Comparison of ENCODE assay signal across 13 cellular contexts in the genomic region with DNA sequence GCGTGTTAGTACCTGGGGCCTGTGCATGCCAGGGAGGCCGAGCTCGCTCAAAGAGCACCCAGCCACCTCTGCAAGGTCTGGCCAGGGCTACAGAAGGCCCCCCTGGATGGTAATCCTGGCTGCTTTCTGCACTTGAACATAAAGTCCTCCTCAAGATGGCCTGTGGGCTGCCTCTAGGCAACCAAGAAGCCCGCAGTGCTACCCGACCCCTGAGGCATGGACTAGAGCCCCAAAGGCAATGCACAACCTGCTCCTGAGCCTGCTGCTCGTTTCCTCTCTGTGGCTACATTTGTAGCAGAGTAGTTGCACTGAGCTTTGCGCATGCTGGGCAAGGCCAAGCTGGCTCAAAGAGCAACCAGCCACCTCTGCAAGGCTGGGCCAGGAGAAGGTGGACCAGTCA. TPM values are rescaled to one million over a fixed set of nuclear protein-coding genes. Genes with fewer than 3 reads are reported as not detected.
"Had no signal": no experiment of that assay in that cellular context is flagged by ENCODE, and none has a peak within 500 bp of the region (broad histone marks: within the 10 kb centered on the region; RNA-seq: fewer than 3 reads in every experiment).

No MANE protein-coding gene starts in this region.

RNA-seq across cellular contexts. Expression of a gene that starts 47.8 kb away (rescaled TPM):
- total RNA-seq: stomach, subcutaneous adipose tissue, suprapubic skin, temporal lobe, thoracic aorta, tibial nerve, transverse colon, upper lobe of left lung, upper lobe of right lung, ureter, urinary bladder, uterus, vagina had no signal
- polyA plus RNA-seq: stomach, urinary bladder had no signal
